ENCODE assay signal across 21 cellular contexts in the genomic region with DNA sequence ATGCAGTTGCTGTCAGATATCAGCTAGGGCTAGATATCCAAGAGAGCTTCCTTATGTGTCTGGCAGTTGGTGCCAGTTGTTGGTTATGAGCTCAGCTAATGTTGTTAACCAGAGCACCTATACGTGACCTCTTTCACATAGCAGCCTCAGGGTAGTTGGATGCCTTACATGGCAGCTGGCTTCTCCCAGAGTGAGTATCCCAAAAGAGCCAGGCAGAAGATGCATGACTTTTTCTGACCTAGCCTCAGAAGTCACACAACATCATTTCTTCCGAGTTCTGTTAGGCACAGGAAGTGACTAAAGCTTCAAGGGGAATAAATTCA.
"Had no signal": no experiment of that assay in that cellular context is flagged by ENCODE, and none has a peak within 500 bp of the region (broad histone marks: within the 10 kb centered on the region; RNA-seq: fewer than 3 reads in every experiment).

No MANE protein-coding gene starts in this region.

- H3K27me3 ChIP-seq: brain microvascular endothelial cell, tibial nerve had no signal

- H3K4me3 Mint-ChIP-seq: activated naive CD8-positive, alpha-beta T cell treated with anti-CD3 and anti-CD28 coated beads for 36 hours; central memory CD8-positive, alpha-beta T cell; nephron progenitor cell; T-helper 2 cell treated with Interferon-gamma antibody and Interleukin-4, amounts not matched to agents 5 μg/mL and 100 μg/mL, for 36 hours had no signal

- H3K4me1 ChIP-seq: tibial nerve had no signal

- H3K4me3 ChIP-seq: coronary artery, skin epidermis, tibial nerve had no signal

- H3K36me3 ChIP-seq: brain microvascular endothelial cell, tibial nerve had no signal

- H3K27ac ChIP-seq: brain microvascular endothelial cell, coronary artery, skin epidermis, tibial nerve had no signal

- H3K27me3 Mint-ChIP-seq: activated naive CD8-positive, alpha-beta T cell treated with anti-CD3 and anti-CD28 coated beads for 36 hours; central memory CD8-positive, alpha-beta T cell had no signal

- DNase-seq: activated CD4-positive, alpha-beta T cell treated with anti-CD3 and anti-CD28 coated beads for 1 hour; activated CD4-positive, alpha-beta T cell treated with anti-CD3 and anti-CD28 coated beads, Interleukin-2, amount 50 U/mL, for 4 hours; activated gamma-delta T cell; activated naive CD8-positive, alpha-beta T cell treated with anti-CD3 and anti-CD28 coated beads for 36 hours; activated T-cell treated with anti-CD3 and anti-CD28 coated beads, Interleukin-2, amount 50 U/mL, for 48 hours; anterior cingulate cortex; brain microvascular endothelial cell; foreskin fibroblast; hippocampal formation; mesendoderm; nephron progenitor cell; occipital lobe; stimulated activated CD4-positive, alpha-beta T cell treated with anti-CD3 and anti-CD28 coated beads, Interleukin-15, amount 100 ng/mL, for 24 hours; stimulated activated CD4-positive, alpha-beta T cell treated with anti-CD3 and anti-CD28 coated beads, Interleukin-4, amount 100 ng/mL, for 24 hours; stimulated activated naive CD4-positive, alpha-beta T cell; SW 1271 had no signal

- H3K4me1 Mint-ChIP-seq: activated naive CD8-positive, alpha-beta T cell treated with anti-CD3 and anti-CD28 coated beads for 36 hours; central memory CD8-positive, alpha-beta T cell had no signal

- H3K27ac Mint-ChIP-seq: activated naive CD8-positive, alpha-beta T cell treated with anti-CD3 and anti-CD28 coated beads for 36 hours; nephron progenitor cell; T-helper 2 cell treated with Interferon-gamma antibody and Interleukin-4, amounts not matched to agents 5 μg/mL and 100 μg/mL, for 36 hours had no signal

- H3K36me3 Mint-ChIP-seq: activated naive CD8-positive, alpha-beta T cell treated with anti-CD3 and anti-CD28 coated beads for 36 hours had no signal
